19 cellular contexts compared by ENCODE assay signal in the genomic region with DNA sequence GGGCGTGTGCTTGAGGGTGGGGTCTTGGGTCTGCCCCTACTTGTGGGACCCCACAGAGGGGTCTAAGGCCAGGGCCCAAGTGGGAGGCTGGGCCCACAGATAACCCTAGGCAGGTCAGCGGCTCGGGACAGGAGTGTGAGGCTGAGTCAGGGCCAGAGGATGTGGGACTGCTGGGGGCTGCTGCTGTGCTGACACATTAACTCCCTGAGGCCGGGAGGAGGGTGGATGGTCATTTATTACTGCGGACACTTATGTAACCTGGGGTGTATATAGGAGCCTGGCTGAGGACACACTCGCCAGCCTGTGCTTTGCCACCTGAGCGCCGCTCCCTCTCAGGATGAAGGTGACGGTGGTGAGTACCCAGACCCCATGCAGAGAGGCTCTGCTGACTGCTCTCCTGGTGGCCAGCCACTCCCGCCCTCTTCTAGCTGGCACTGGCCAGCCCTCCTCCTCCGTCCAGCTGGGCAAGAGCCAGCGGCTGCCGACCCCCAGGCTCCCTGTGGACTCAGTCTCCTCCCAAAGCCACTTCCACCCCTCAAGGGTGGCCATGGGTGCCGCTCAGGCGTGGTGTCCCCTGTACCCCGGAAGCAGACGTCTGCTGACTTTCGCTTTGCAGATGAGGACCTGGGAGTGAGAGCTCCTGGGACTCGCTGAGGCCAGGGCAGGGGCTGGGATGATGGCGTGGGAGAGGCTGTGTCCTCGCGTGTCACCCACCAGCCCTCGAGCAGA. TPM values are rescaled to one million over a fixed set of nuclear protein-coding genes. Genes with fewer than 3 reads are reported as not detected.
A peak's percentile ranks its signal among the peaks of the same experiment; 100 is the strongest.
DNase-seq lines count a peak whose midpoint lies in the region; ATAC-seq, FAIRE-seq and TF ChIP-seq lines count a peak whose summit lies in the region.
"Had no signal": no experiment of that assay in that cellular context is flagged by ENCODE, and none has a peak within 500 bp of the region (broad histone marks: within the 10 kb centered on the region; RNA-seq: fewer than 3 reads in every experiment).

MIOX (plus strand) TSS at position 299 of the 729 bp plus-strand sequence; CDS start at position 338, 39 bp downstream.

- TF ChIP-seq POLR2A in H1 (IDR thresholded peaks at IDR 0.05; ENCODE audit: control extremely low read depth in 1 of 2, low read depth in 2 of 2, low read length in 2 of 2), result no peak

- DNase-seq in NCI-H510A treated with DMSO at 0.1 percent for 48 hours (lab: John Stamatoyannopoulos, UW) (peak; percentile 5), NCI-H510A (lab: John Stamatoyannopoulos, UW) (no peak), HK-2 (ENCODE audit: unreplicated experiment) (peak; percentile 73), H1 (ENCODE audit: low read depth in 1 of 2, low spot score in 2 of 2) (no peak), progenitor cell of endocrine pancreas (ENCODE audit: low spot score, unreplicated experiment) (no peak), GM10248 (ENCODE audit: extremely low spot score) (no peak)
- DNase-seq: anterior cingulate cortex; esophagus squamous epithelium; hippocampal formation; left ventricle myocardium superior; naive thymus-derived CD8-positive, alpha-beta T cell; NCI-H1105 treated with DMSO at 0.1 percent for 48 hours; NCI-H446; stimulated activated CD4-positive, alpha-beta T cell treated with anti-CD3 and anti-CD28 coated beads, Interleukin-4, amount 100 ng/mL, for 1 hour had no signal

- no peaks in the 10 kb centered on the region for H3K9me3 ChIP-seq in H1 (ENCODE audit: insufficient read depth in 2 of 2, low read depth in 1 of 2, low read length in 1 of 2)
- H3K9me3 ChIP-seq: esophagus squamous epithelium, right lobe of liver had no signal

- H3K27ac ChIP-seq in H1 (ENCODE audit: low read depth, low read length), result no peak within 1 kb of the TSS
- H3K27ac ChIP-seq: coronary artery, esophagus squamous epithelium, right lobe of liver, RWPE1 had no signal

- H3K4ac ChIP-seq in H1 (replicated peaks; ENCODE audit: insufficient read length, low read depth, low read length), result no peak within 1 kb of the TSS

- H2BK5ac ChIP-seq in H1 (ENCODE audit: low read depth, low read length), result no peak within 1 kb of the TSS

- TF ChIP-seq RAD21 in H1 (IDR thresholded peaks at IDR 0.05 in 1 of 2, conservative IDR thresholded peaks at IDR 0.05 in 1 of 2; ENCODE audit: low read depth in 2 of 2, low read length in 2 of 2), result no peak

- no peak within 1 kb of the TSS for H3K14ac ChIP-seq in H1 (ENCODE audit: insufficient read length)

- ATAC-seq in GM21423 (IDR thresholded peaks at IDR 0.05; ENCODE audit: unreplicated experiment), result no peak
- no peak for ATAC-seq in HG03135 (IDR thresholded peaks at IDR 0.05; ENCODE audit: unreplicated experiment)
- ATAC-seq: left ventricle myocardium superior; naive thymus-derived CD8-positive, alpha-beta T cell had no signal

- no peaks in the 10 kb centered on the region for H3K79me1 ChIP-seq in H1 (ENCODE audit: low read depth, low read length)

- peak within 1 kb of the TSS; percentile 92 for H4K8ac ChIP-seq in H1 (ENCODE audit: extremely low read depth, insufficient read depth, low read length)

- peaks cover 0 to 3% of the 10 kb centered on the region in 2 experiments for H4K20me1 ChIP-seq in H1 (replicated peaks in 1 of 2; ENCODE audit: control insufficient read depth in 1 of 2, insufficient read depth in 2 of 2, low read length in 2 of 2)

- 83% methylated on average over 23 of the region's 23 CpGs; no CpG with 5 or more reads in 1 of the 2 experiments for WGBS in H1 (ENCODE audit: extremely low coverage in 1 of 2, insufficient coverage in 1 of 2, insufficient read length in 1 of 2, insufficient replicate concordance in 2 of 2, low coverage in 1 of 2, low lambda C conversion rate in 2 of 2, missing lambda C conversion rate in 1 of 2), 2 experiments

- peaks cover 0 to 5% (median 0%) of the 10 kb centered on the region in 4 experiments; a peak in 3 of 7 replicates for H3K4me1 ChIP-seq in H1 (replicated peaks in 1 of 4; ENCODE audit: control insufficient read depth in 3 of 4, insufficient read depth in 4 of 4, low read length in 3 of 4)

- H3K27me3 ChIP-seq in H1 (replicated peaks in 1 of 4; ENCODE audit: control insufficient read depth in 3 of 4, extremely low read depth in 1 of 4, insufficient read depth in 3 of 4, low read length in 3 of 4), result peaks cover 0 to 2% (median 0%) of the 10 kb centered on the region in 4 experiments; a peak in 1 of 7 replicates
- H3K27me3 ChIP-seq: right lobe of liver had no signal

- H3K4me3 ChIP-seq in H1 (ENCODE audit: extremely low read depth in 1 of 4, insufficient read depth in 2 of 4, low read depth in 3 of 4, low read length in 4 of 4), result no peak within 1 kb of the TSS
- H3K4me3 ChIP-seq: coronary artery, esophagus squamous epithelium, right lobe of liver had no signal

- no peak within 1 kb of the TSS for H2AFZ ChIP-seq in H1 (ENCODE audit: low read length)

- 0 out of 8 replicates have a peak, but pooled peaks cover 0 to 2% (median 0%) of the 10 kb centered on the region in 4 experiments for H3K36me3 ChIP-seq in H1 (ENCODE audit: control insufficient read depth in 2 of 4, insufficient read depth in 4 of 4, low read length in 3 of 4)
- H3K36me3 ChIP-seq: esophagus squamous epithelium, right lobe of liver had no signal

- H3K23ac ChIP-seq in H1 (ENCODE audit: insufficient read length), result no peak within 1 kb of the TSS

- CTCF ChIA-PET in H1 (lab: Charles Lee; ENCODE audit: partially characterized antibody) (interaction anchor here (0.7 to 5.6 kb wide), 5 partner anchors 10 to 134 kb away, joined by 3 to 54 read pairs (median 3); no protein-coding TSS in a partner anchor), GM10248 (lab: Yijun Ruan, JAX) (interaction anchor here (1.0 to 2.8 kb wide), 3 partner anchors 11 to 17 kb away, joined by 3 to 12 read pairs (median 4); no protein-coding TSS in a partner anchor)

- no peak within 1 kb of the TSS for H4K5ac ChIP-seq in H1 (ENCODE audit: insufficient read length, low read depth, low read length)

- no peak within 1 kb of the TSS for H3K4me2 ChIP-seq in H1 (ENCODE audit: insufficient read depth in 1 of 2, low read depth in 2 of 2, low read length in 2 of 2)

- H3K9ac ChIP-seq in H1 (replicated peaks in 1 of 4; ENCODE audit: extremely low read depth in 1 of 4, low read depth in 3 of 4, low read length in 3 of 4), result no peak within 1 kb of the TSS

- H2BK12ac ChIP-seq in H1 (ENCODE audit: low read depth, low read length), result no peak within 1 kb of the TSS

- no peaks in the 10 kb centered on the region for H3K9me3 Mint-ChIP-seq in progenitor cell of endocrine pancreas (ENCODE audit: low read depth)
- H3K9me3 Mint-ChIP-seq: naive thymus-derived CD8-positive, alpha-beta T cell had no signal

- no peak within 1 kb of the TSS for H3K4me3 Mint-ChIP-seq in progenitor cell of endocrine pancreas (ENCODE audit: low read depth)

- peak within 1 kb of the TSS; percentile 69 for H3K27ac Mint-ChIP-seq in progenitor cell of endocrine pancreas

- H2AK5ac ChIP-seq in H1 (ENCODE audit: low read depth, low read length), result no peak within 1 kb of the TSS

- no peak within 1 kb of the TSS for H2BK15ac ChIP-seq in H1 (ENCODE audit: low read length)

- no peak within 1 kb of the TSS for H4K91ac ChIP-seq in H1 (replicated peaks; ENCODE audit: insufficient read length, low read length)

- H3K27me3 Mint-ChIP-seq in progenitor cell of endocrine pancreas, result peaks cover 30% of the 10 kb centered on the region
- H3K27me3 Mint-ChIP-seq: naive thymus-derived CD8-positive, alpha-beta T cell had no signal

- no peak within 1 kb of the TSS for H2BK120ac ChIP-seq in H1 (replicated peaks; ENCODE audit: low read depth, low read length)

- FAIRE-seq in H1 (lab: Jason Lieb, UNC), result no peak

- TF ChIP-seq CTCF in H1 (IDR thresholded peaks at IDR 0.05; ENCODE audit: control extremely low read depth in 1 of 3, insufficient read depth in 1 of 3, low read depth in 1 of 3, low read length in 3 of 3) (no peak), progenitor cell of endocrine pancreas (IDR thresholded peaks at IDR 0.05; ENCODE audit: unreplicated experiment) (no peak), GM10248 (IDR thresholded peaks at IDR 0.05; ENCODE audit: control extremely low read depth, extremely low read depth, low read depth, missing control alignments) (no peak)

- no peaks in the 10 kb centered on the region; the same call in 1 of the 2 replicates for H3K23me2 ChIP-seq in H1 (ENCODE audit: low read depth, low read length)

- no peak for TF ChIP-seq EP300 in H1 (IDR thresholded peaks at IDR 0.05; ENCODE audit: borderline replicate concordance in 1 of 2, low read depth in 2 of 2, low read length in 2 of 2)

- H3K56ac ChIP-seq in H1 (replicated peaks; ENCODE audit: insufficient read length, low read depth, low read length), result no peak within 1 kb of the TSS

- H3K79me2 ChIP-seq in H1 (ENCODE audit: control insufficient read depth in 1 of 2, insufficient read depth in 2 of 2, low read length in 2 of 2), result no peaks in the 10 kb centered on the region

- POLR2A ChIA-PET in H1 (lab: Charles Lee; ENCODE audit: partially characterized antibody), result interaction anchor here (0.9 to 4.8 kb wide), 6 partner anchors 10 to 39 kb away, joined by 3 to 21 read pairs (median 12); partner anchors contain the start of gene SCO2
- POLR2A ChIA-PET in GM10248 (lab: Yijun Ruan, JAX), result no interaction called here

- no peak within 1 kb of the TSS for H2BK20ac ChIP-seq in H1 (ENCODE audit: low read length)

- H3K18ac ChIP-seq in H1 (ENCODE audit: extremely low read depth, low read length), result no peak within 1 kb of the TSS

- no peaks in the 10 kb centered on the region for H3K4me1 Mint-ChIP-seq in progenitor cell of endocrine pancreas (ENCODE audit: low read depth)

- H3K36me3 Mint-ChIP-seq in progenitor cell of endocrine pancreas (ENCODE audit: insufficient read depth), result no peaks in the 10 kb centered on the region
- H3K36me3 Mint-ChIP-seq: naive thymus-derived CD8-positive, alpha-beta T cell had no signal

TF ChIP-seq in H1, 55 proteins besides CTCF, POLR2A, EP300 and RAD21 (continues in another document):
- TF ChIP-seq ASH2L (IDR thresholded peaks at IDR 0.05; ENCODE audit: low read length) (no peak), SP4 (IDR thresholded peaks at IDR 0.05; ENCODE audit: low read length) (no peak)

RNA-seq across cellular contexts. Expression of gene MIOX, which starts in this region (rescaled TPM):
- total RNA-seq in H1 (2021; fragmentation: NEBNext Ultra II Directional; extraction: Animal tissue kit (Norgen Biotek cat#: 25700)), result 0.30 and 0.33 TPM in 2 replicates
- polyA plus RNA-seq in H1 (2011; rRNA removed), result 0.32 and 0.57 TPM in 2 replicates
- polyA plus RNA-seq in H1 (2011; cell fraction: cytosol; rRNA removed), result 0.30 TPM
- polyA plus RNA-seq in H1 (2011; cell fraction: nucleus; rRNA removed), result 1.6 TPM
- polyA plus RNA-seq in H1 (2012, experiment 1 of 2), result 0.44 to 0.54 TPM (median 0.48 TPM) in 3 of 4 replicates, not detected in the other
- not detected for polyA plus RNA-seq in H1 (2012, experiment 2 of 2)
- 0.10 TPM for polyA plus RNA-seq in H1 (2013, experiment 1 of 2)
- polyA plus RNA-seq in H1 (2013, experiment 2 of 2), result 0.15 TPM
- 0.32 TPM in 1 of 2 replicates, not detected in the other for polyA minus RNA-seq in H1 (2011; rRNA and poly(A)+ RNA removed)
- not detected for polyA minus RNA-seq in H1 (2011; cell fraction: cytosol; rRNA and poly(A)+ RNA removed)
- polyA minus RNA-seq in H1 (2011; cell fraction: nucleus; rRNA and poly(A)+ RNA removed), result not detected
- 0.69 and 0.98 TPM in 2 replicates for total RNA-seq in progenitor cell of endocrine pancreas
- total RNA-seq: esophagus squamous epithelium, left ventricle myocardium superior, right lobe of liver had no signal

Comparison
In these comparisons a context has a peak if more than half of its experiments do, and no peak if none do; other contexts are left out.
1. DNase-seq: peak in NCI-H510A treated with DMSO at 0.1 percent for 48 hours (single experiment) and HK-2 (single experiment); none in NCI-H510A (single experiment), H1 (0 of 2), progenitor cell of endocrine pancreas (single experiment) and GM10248 (single experiment).